In the genomic region with DNA sequence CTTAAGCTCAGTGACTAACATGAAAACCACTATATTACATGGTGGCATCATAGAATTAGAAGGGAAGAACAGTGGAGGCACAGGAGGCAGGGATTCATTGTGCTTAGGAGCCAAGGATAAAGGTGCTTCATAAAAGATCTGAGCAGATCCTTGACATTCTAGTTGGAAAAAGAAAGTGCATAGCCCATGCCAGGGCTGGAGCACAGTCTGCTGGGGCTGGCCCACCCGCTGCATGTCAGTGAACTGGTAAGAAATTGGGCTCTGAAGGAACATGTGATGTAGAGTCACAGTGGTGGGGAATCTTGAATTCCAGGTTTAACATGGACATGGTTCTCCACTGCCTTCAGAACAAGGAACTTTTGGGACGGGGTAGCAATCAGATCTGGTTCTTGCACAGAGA, we compare ENCODE assay signal across 23 cellular contexts.
"Had no signal": no experiment of that assay in that cellular context is flagged by ENCODE, and none has a peak within 500 bp of the region (broad histone marks: within the 10 kb centered on the region; RNA-seq: fewer than 3 reads in every experiment).

No MANE protein-coding gene starts in this region.

- H3K9me3 Mint-ChIP-seq: activated T-cell treated with anti-CD3 and anti-CD28 coated beads, Interleukin-2, amount 50 U/mL, for 24 hours; T-helper 1 cell treated with Interleukin-12 subunit alpha and Interleukin-12 subunit beta and Interleukin-4 antibody, amounts not matched to agents 30 μg/mL and 1 μg/mL, for 36 hours had no signal

- H3K27ac Mint-ChIP-seq: activated T-cell treated with anti-CD3 and anti-CD28 coated beads, Interleukin-2, amount 50 U/mL, for 24 hours; T-helper 1 cell treated with Interleukin-12 subunit alpha and Interleukin-12 subunit beta and Interleukin-4 antibody, amounts not matched to agents 30 μg/mL and 1 μg/mL, for 36 hours had no signal

- H3K27me3 Mint-ChIP-seq: activated naive CD8-positive, alpha-beta T cell; activated T-cell treated with anti-CD3 and anti-CD28 coated beads, Interleukin-2, amount 50 U/mL, for 24 hours had no signal

- DNase-seq: activated CD4-positive, alpha-beta T cell treated with anti-CD3 and anti-CD28 coated beads for 48 hours; activated CD4-positive, alpha-beta T cell treated with anti-CD3 and anti-CD28 coated beads, Interleukin-2, amount 50 U/mL, for 48 hours; activated CD8-positive, alpha-beta memory T cell treated with anti-CD3 and anti-CD28 coated beads, Interleukin-2, amount 50 U/mL, for 48 hours; activated naive CD4-positive, alpha-beta T cell treated with Interleukin-2 at 50 U/mL for 16 hours; activated T-cell treated with anti-CD3 and anti-CD28 coated beads, Interleukin-2, amount 50 U/mL, for 24 hours; anterior cingulate cortex; effector CD8-positive, alpha-beta T cell; left lung; lower lobe of right lung; mucosa of descending colon; nucleus accumbens; pancreas; retina; stimulated activated CD4-positive, alpha-beta T cell treated with anti-CD3 and anti-CD28 coated beads, Interleukin-12 subunit alpha, Interleukin-12 subunit beta, amount 100 ng/mL, for 4 hours; stimulated activated naive CD4-positive, alpha-beta T cell treated with Interleukin-2 at 50 U/mL for 16 hours; T1000; WERI-Rb-1 had no signal

- ATAC-seq: activated CD4-positive, CD25-positive, alpha-beta regulatory T cell treated with anti-CD3 and anti-CD28 coated beads, Interleukin-2, amount 50 U/mL, for 24 hours; sciatic nerve had no signal

- H3K4me3 Mint-ChIP-seq: activated naive CD8-positive, alpha-beta T cell; activated T-cell treated with anti-CD3 and anti-CD28 coated beads, Interleukin-2, amount 50 U/mL, for 24 hours; T-helper 1 cell treated with Interleukin-12 subunit alpha and Interleukin-12 subunit beta and Interleukin-4 antibody, amounts not matched to agents 30 μg/mL and 1 μg/mL, for 36 hours had no signal

- H3K9me3 ChIP-seq: left lung, lower lobe of right lung, mucosa of descending colon, pancreas, prostate gland, tibial nerve had no signal
